9 cellular contexts compared by ENCODE assay signal in the genomic region with DNA sequence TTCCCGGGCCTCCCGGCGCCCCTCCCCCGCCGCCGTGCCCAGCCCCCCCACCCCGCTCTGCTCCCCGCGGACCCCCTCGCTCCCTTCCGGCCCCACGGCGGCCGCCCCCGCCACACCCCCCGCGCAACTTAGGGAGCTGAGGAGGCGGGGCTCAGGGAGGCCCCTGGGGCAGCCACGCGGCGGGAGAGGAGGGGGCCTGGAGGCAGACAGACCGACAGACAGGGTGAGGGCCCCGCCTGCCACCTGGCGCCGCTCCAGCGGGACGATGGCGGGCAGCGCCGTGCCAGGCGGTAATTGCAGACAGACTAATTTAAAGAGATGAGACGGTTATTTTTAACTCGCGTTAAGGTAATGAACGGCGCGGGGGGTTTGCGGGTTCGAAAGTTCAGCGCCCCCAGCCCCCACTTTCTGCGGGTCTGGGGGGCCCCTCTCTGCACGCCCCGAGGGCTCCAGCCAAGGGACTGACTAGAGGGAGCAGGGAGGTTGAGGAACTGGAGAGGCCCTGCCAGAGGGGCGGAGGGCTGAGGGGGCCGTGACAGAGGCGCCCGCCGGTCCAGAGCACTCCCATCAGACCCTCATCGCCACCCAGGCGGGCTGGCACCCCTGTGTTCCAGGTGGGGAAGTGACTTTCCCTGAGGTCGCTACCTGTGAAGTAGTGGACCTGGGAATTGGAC. TPM values are rescaled to one million over a fixed set of nuclear protein-coding genes. Genes with fewer than 3 reads are reported as not detected.
DNase-seq lines count a peak whose midpoint lies in the region; ATAC-seq and TF ChIP-seq lines count a peak whose summit lies in the region.
"Had no signal": no experiment of that assay in that cellular context is flagged by ENCODE, and none has a peak within 500 bp of the region (broad histone marks: within the 10 kb centered on the region; RNA-seq: fewer than 3 reads in every experiment).

No MANE protein-coding gene starts in this region.

- H3K27ac ChIP-seq in H9 (ENCODE audit: insufficient read length, low read depth, low read length): no peak overlapping the region
- no peak overlapping the region for H3K27ac ChIP-seq in urinary bladder (ENCODE audit: low read depth)

- WGBS in H9 (ENCODE audit: extremely low coverage, insufficient read length, low lambda C conversion rate): no CpG with 5 or more reads among the region's 51 CpGs
- 6% methylated on average over 51 of the region's 51 CpGs for WGBS in urinary bladder

- ATAC-seq in mucosa of descending colon (peak; percentile 25), GM19463 (IDR thresholded peaks at IDR 0.05; ENCODE audit: unreplicated experiment) (no peak), GM18870 (IDR thresholded peaks at IDR 0.05; ENCODE audit: unreplicated experiment) (no peak)

- H3K4me2 ChIP-seq in H9 (ENCODE audit: insufficient read depth, insufficient read length, low read length): peak overlapping the region; percentile 54

- H3K4me1 ChIP-seq in H9 (ENCODE audit: insufficient read depth, low read length): peaks cover 18% of the 10 kb centered on the region
- peaks cover 16% of the 10 kb centered on the region for H3K4me1 ChIP-seq in mucosa of descending colon (ENCODE audit: low read depth)
- H3K4me1 ChIP-seq in urinary bladder (ENCODE audit: insufficient read depth): no peaks in the 10 kb centered on the region

- H3K4ac ChIP-seq in H9 (ENCODE audit: low read depth, low read length): no peak overlapping the region

- peaks cover 40 to 64% of the 10 kb centered on the region in 2 experiments for H3K4me1 Mint-ChIP-seq in H9

- intact Hi-C loops in mucosa of descending colon (cut with DNase I, micrococcal nuclease): no loop called here

- no peak overlapping the region for H4K5ac ChIP-seq in H9 (ENCODE audit: insufficient read length, low read depth, low read length)

- H3K9me3 ChIP-seq in H9 (ENCODE audit: control insufficient read depth, low read depth, low read length) (no peaks in the 10 kb centered on the region), mucosa of descending colon (no peaks in the 10 kb centered on the region)

- no peak overlapping the region for H3T11ph ChIP-seq in H9 (ENCODE audit: low read length)

- H3K9ac ChIP-seq in H9 (ENCODE audit: extremely low read depth, insufficient read length, low read length): no peak overlapping the region

- in situ Hi-C loops in astrocyte of the cerebellum (cut with HindIII; ENCODE audit: low sequenced_read_pairs): no loop called here

- no peak overlapping the region for H2BK120ac ChIP-seq in H9 (ENCODE audit: low read depth, low read length, poor library complexity, severe bottlenecking)

- H4K20me1 ChIP-seq in H9 (ENCODE audit: control insufficient read depth, insufficient read depth, insufficient read length): no peaks in the 10 kb centered on the region

- no peaks in the 10 kb centered on the region for H3K36me3 Mint-ChIP-seq in H9 (ENCODE audit: insufficient read depth in 1 of 3, low read depth in 3 of 3)

- H3K56ac ChIP-seq in H9 (ENCODE audit: insufficient read length, low read depth, low read length): no peak overlapping the region

- no peak overlapping the region for H3K14ac ChIP-seq in H9 (ENCODE audit: insufficient read depth, low read length)

- H3K4me3 Mint-ChIP-seq in H9: peak overlapping the region; percentile 56 to 78

- no peaks in the 10 kb centered on the region for H3K79me1 ChIP-seq in H9 (ENCODE audit: insufficient read depth, low read depth, low read length, poor library complexity, severe bottlenecking)

- H3K9me3 Mint-ChIP-seq in H9: no peaks in the 10 kb centered on the region

- TF ChIP-seq CTCF in H9 (conservative IDR thresholded peaks at IDR 0.05) (no peak), astrocyte of the cerebellum (IDR thresholded peaks at IDR 0.05; ENCODE audit: low read depth, low read length, missing control alignments) (no peak), mucosa of descending colon (IDR thresholded peaks at IDR 0.05) (no peak)

- H3K23ac ChIP-seq in H9 (ENCODE audit: insufficient read length, low read depth, low read length): no peak overlapping the region

- H3K23me2 ChIP-seq in H9 (ENCODE audit: insufficient read length, low read depth, low read length, poor library complexity, severe bottlenecking): peaks cover 10% of the 10 kb centered on the region

- H3K4me3 ChIP-seq in astrocyte of the cerebellum (ENCODE audit: low read depth, low read length) (peak overlapping the region; percentile 24), mucosa of descending colon (no peak overlapping the region), urinary bladder (ENCODE audit: low read depth, low read length) (peak overlapping the region; percentile 32)

- no peak overlapping the region for H3K27ac Mint-ChIP-seq in H9

- no peak overlapping the region for H2BK15ac ChIP-seq in H9 (ENCODE audit: low read depth, low read length)

- H3K36me3 ChIP-seq in mucosa of descending colon (ENCODE audit: low read depth) (no peaks in the 10 kb centered on the region), urinary bladder (ENCODE audit: insufficient read depth) (no peaks in the 10 kb centered on the region)

- DNase-seq in H9 (no peak), NCI-H69 (lab: John Stamatoyannopoulos, UW) (peak; percentile 92), astrocyte of the cerebellum (ENCODE audit: low read depth) (no peak), mucosa of descending colon (peak in 2 of 3 donors; percentile 47 to 72), hepatic stellate cell (ENCODE audit: low spot score) (no peak)

- no peak overlapping the region for H2AFZ ChIP-seq in H9 (ENCODE audit: low read length)

- H3K79me2 ChIP-seq in H9 (ENCODE audit: insufficient read depth, low read length): no peaks in the 10 kb centered on the region

- no peak overlapping the region for H2AK5ac ChIP-seq in H9 (ENCODE audit: insufficient read length, low read length)

- no peak overlapping the region for H3K18ac ChIP-seq in H9 (ENCODE audit: insufficient read length, low read depth, low read length)

- peaks cover 19% of the 10 kb centered on the region for H3K27me3 ChIP-seq in H9 (ENCODE audit: insufficient read depth, low read length)

- no peak overlapping the region for H4K8ac ChIP-seq in H9 (replicated peaks; ENCODE audit: insufficient read length, low read depth, low read length)

- peaks cover 75% of the 10 kb centered on the region for H3K27me3 Mint-ChIP-seq in H9 (ENCODE audit: low read depth)

- H2BK20ac ChIP-seq in H9 (ENCODE audit: low read depth, low read length, poor library complexity, severe bottlenecking): no peak overlapping the region

- no peak overlapping the region for H4K91ac ChIP-seq in H9 (ENCODE audit: insufficient read length, low read depth, low read length)

- no peak overlapping the region for H2BK12ac ChIP-seq in H9 (ENCODE audit: insufficient read length, low read depth, low read length)

- no peak overlapping the region for H2BK5ac ChIP-seq in H9 (ENCODE audit: insufficient read length, low read length)

RNA-seq across cellular contexts. Expression of a gene that starts 5.3 kb away (rescaled TPM):
- 0.83 and 0.99 TPM in 2 replicates for total RNA-seq in H9 (2021)
- 1 to 10 TPM in 1 of 3 donors, under 1 TPM in 2; 0.65 to 2.0 (median 0.72) TPM for total RNA-seq in mucosa of descending colon
- total RNA-seq in urinary bladder: 1.5 TPM
- polyA plus RNA-seq in urinary bladder: 1.2 TPM
- total RNA-seq: RPMI7951 had no signal

Comparison
In these comparisons a context has a peak if more than half of its experiments do, and no peak if none do; other contexts are left out.
1. DNase-seq: peak in NCI-H69 (single experiment) and mucosa of descending colon (2 of 3); none in H9 (single experiment), astrocyte of the cerebellum (single experiment) and hepatic stellate cell (single experiment).